5 cellular contexts compared by ENCODE assay signal in genomic region chr19:53985863-53986262, GRCh38. TPM values are rescaled to one million over a fixed set of nuclear protein-coding genes. Genes with fewer than 3 reads are reported as not detected.
"Had no signal": no experiment of that assay in that cellular context is flagged by ENCODE, and none has a peak within 500 bp of the region (broad histone marks: within the 10 kb centered on the region; RNA-seq: fewer than 3 reads in every experiment).

No MANE protein-coding gene starts in this region.

- H2AFZ ChIP-seq: GM23338 had no signal

- H3K4me3 Mint-ChIP-seq: GM23338 had no signal

- DNase-seq: IMR-90 had no signal

- H3K4me1 ChIP-seq: HAP-1 had no signal

- H3K4me2 ChIP-seq: GM23338 had no signal

- H3K9me3 Mint-ChIP-seq: GM23338 had no signal

- H3K27ac Mint-ChIP-seq: GM23338 had no signal

- H3K36me3 ChIP-seq: HAP-1 had no signal

- H3K9me3 ChIP-seq: HAP-1 had no signal

- ATAC-seq: GM23338, HCT116, K562 had no signal

- H3K4me3 ChIP-seq: GM23338, HAP-1, K562 had no signal

RNA-seq across cellular contexts. Expression of gene CACNG6, which starts 5.6 kb away (rescaled TPM):
- total RNA-seq: IMR-90, K562 had no signal
- polyA plus RNA-seq: IMR-90, K562 had no signal

RNA-seq across cellular contexts. Expression of gene CACNG8, which starts 23.1 kb away (rescaled TPM):
- total RNA-seq: IMR-90 had no signal
- polyA plus RNA-seq: K562 had no signal
